21 cellular contexts compared by ENCODE assay signal in genomic region chr11:67062526-67063373, GRCh38. TPM values are rescaled to one million over a fixed set of nuclear protein-coding genes. Genes with fewer than 3 reads are reported as not detected.
DNase-seq lines count a peak whose midpoint lies in the region; ATAC-seq and TF ChIP-seq lines count a peak whose summit lies in the region.
"Had no signal": no experiment of that assay in that cellular context is flagged by ENCODE, and none has a peak within 500 bp of the region (broad histone marks: within the 10 kb centered on the region; RNA-seq: fewer than 3 reads in every experiment).

No MANE protein-coding gene starts in this region.

- no peaks in the 10 kb centered on the region for H3K79me1 ChIP-seq in trophoblast cell (ENCODE audit: low read length)

- peak overlapping the region; percentile 86 to 91 for H3K27ac ChIP-seq in esophagus (ENCODE audit: low read depth in 2 of 2, low read length in 1 of 2)
- no peak overlapping the region for H3K27ac ChIP-seq in trophoblast cell (ENCODE audit: low read depth, low read length)
- H3K27ac ChIP-seq: gastrocnemius medialis, psoas muscle had no signal

- H3K4me1 ChIP-seq in Caco-2 = peaks cover 8% of the 10 kb centered on the region
- peaks cover 5 to 12% of the 10 kb centered on the region in 2 donors for H3K4me1 ChIP-seq in esophagus (ENCODE audit: control insufficient read depth in 2 of 2, insufficient read depth in 2 of 2, low read length in 1 of 2)
- no peaks in the 10 kb centered on the region for H3K4me1 ChIP-seq in trophoblast cell (ENCODE audit: control insufficient read depth in 1 of 2, insufficient read depth in 2 of 2, low read length in 2 of 2)

- no peak overlapping the region for H3K4me2 ChIP-seq in trophoblast cell (ENCODE audit: low read length)

- DNase-seq in Caco-2 (no peak), M059J (ENCODE audit: low read depth) (peak; percentile 56), trophoblast cell (peak; percentile 93), NCI-H2107 treated with DMSO at 0.1 percent for 48 hours (lab: John Stamatoyannopoulos, UW; ENCODE audit: unreplicated experiment) (no peak), RKO (ENCODE audit: low spot score) (no peak), NCI-H2227 treated with DMSO at 0.1 percent for 48 hours (lab: John Stamatoyannopoulos, UW) (no peak)
- DNase-seq: activated CD4-positive, alpha-beta T cell treated with anti-CD3 and anti-CD28 coated beads, Interleukin-2, amount 50 U/mL, for 48 hours; activated T-cell treated with anti-CD3 and anti-CD28 coated beads, Interleukin-2, amount 50 U/mL, for 1 hour; COR-L47; gastrocnemius medialis; natural killer cell; NCI-H1048; NCI-H82; psoas muscle; stimulated activated naive CD4-positive, alpha-beta T cell; SW 1271 had no signal

- H3K14ac ChIP-seq in trophoblast cell (ENCODE audit: low read length) = no peak overlapping the region

- BruUV-seq in Caco-2 (replicated peaks; lab: Mats Ljungman, UMichigan) = no TSS peak

- no peak overlapping the region for H2AFZ ChIP-seq in trophoblast cell (ENCODE audit: insufficient read depth, low read length, poor library complexity)

- H3K36me3 ChIP-seq in Caco-2 (ENCODE audit: control insufficient read depth, insufficient read depth, low read length) (no peaks in the 10 kb centered on the region), esophagus (ENCODE audit: control insufficient read depth in 2 of 2, insufficient read depth in 2 of 2, low read length in 1 of 2) (peaks cover 0 to 13% of the 10 kb centered on the region in 2 donors), trophoblast cell (ENCODE audit: control insufficient read depth in 1 of 2, insufficient read depth in 2 of 2, low read length in 2 of 2) (peaks cover 6 to 10% of the 10 kb centered on the region in 2 experiments)
- H3K36me3 ChIP-seq: gastrocnemius medialis had no signal

- no peak for TF ChIP-seq CTCF in Caco-2 (IDR thresholded peaks at IDR 0.05; ENCODE audit: insufficient read depth in 1 of 2, low read depth in 1 of 2, low read length in 1 of 2, severe bottlenecking in 1 of 2, unreplicated experiment in 1 of 2)

- ATAC-seq in GM21423 (IDR thresholded peaks at IDR 0.05; ENCODE audit: unreplicated experiment) = no peak
- ATAC-seq: gastrocnemius medialis, GM12878, natural killer cell, psoas muscle had no signal

- H4K8ac ChIP-seq in trophoblast cell (ENCODE audit: low read depth, low read length) = no peak overlapping the region

- H3K18ac ChIP-seq in trophoblast cell (ENCODE audit: low read length) = no peak overlapping the region

- no peak overlapping the region for H2BK5ac ChIP-seq in trophoblast cell (ENCODE audit: low read depth, low read length, poor library complexity)

- no peaks in the 10 kb centered on the region for H3K27me3 Mint-ChIP-seq in Caco-2 (ENCODE audit: insufficient read depth, unreplicated experiment)
- H3K27me3 Mint-ChIP-seq: activated naive CD4-positive, alpha-beta T cell treated with anti-CD3 and anti-CD28 coated beads, Interleukin-2, amount 50 U/mL, for 24 hours had no signal

- no peak overlapping the region for H3K23ac ChIP-seq in trophoblast cell (ENCODE audit: low read length)

- H3K4me3 Mint-ChIP-seq in Caco-2 (ENCODE audit: unreplicated experiment) = no peak overlapping the region
- H3K4me3 Mint-ChIP-seq: activated naive CD4-positive, alpha-beta T cell treated with anti-CD3 and anti-CD28 coated beads, Interleukin-2, amount 50 U/mL, for 24 hours; natural killer cell had no signal

- intact Hi-C loops in Caco-2 (cut with micrococcal nuclease; ENCODE audit: unreplicated experiment) = no loop called here

- no peak overlapping the region for H2BK120ac ChIP-seq in trophoblast cell (ENCODE audit: insufficient read depth, low read length, poor library complexity)

- no peak overlapping the region for H4K91ac ChIP-seq in trophoblast cell (ENCODE audit: low read depth, low read length)

- H2BK12ac ChIP-seq in trophoblast cell (ENCODE audit: low read length) = no peak overlapping the region

- H3K9me3 ChIP-seq in Caco-2 (no peaks in the 10 kb centered on the region), esophagus (ENCODE audit: control insufficient read depth in 2 of 2, insufficient read depth in 1 of 2, low read depth in 1 of 2, low read length in 1 of 2) (no peaks in the 10 kb centered on the region), trophoblast cell (ENCODE audit: insufficient read depth, low read depth, low read length) (no peaks in the 10 kb centered on the region)
- H3K9me3 ChIP-seq: gastrocnemius medialis, psoas muscle had no signal

- no peak overlapping the region for H2AK5ac ChIP-seq in trophoblast cell (ENCODE audit: low read length)

- H3K4me1 Mint-ChIP-seq in Caco-2 (ENCODE audit: low read depth, unreplicated experiment) = peaks cover 7% of the 10 kb centered on the region
- H3K4me1 Mint-ChIP-seq: activated naive CD4-positive, alpha-beta T cell treated with anti-CD3 and anti-CD28 coated beads, Interleukin-2, amount 50 U/mL, for 24 hours; natural killer cell had no signal

- CTCF ChIA-PET in Caco-2 (lab: Charles Lee) = no interaction called here

- H4K12ac ChIP-seq in trophoblast cell (ENCODE audit: low read depth, low read length) = no peak overlapping the region

- no peaks in the 10 kb centered on the region for H3K27me3 ChIP-seq in Caco-2 (replicated peaks; ENCODE audit: control insufficient read depth, insufficient read depth, low read length)
- no peaks in the 10 kb centered on the region for H3K27me3 ChIP-seq in esophagus (ENCODE audit: control insufficient read depth in 1 of 2, insufficient read depth in 2 of 2, low read length in 2 of 2)
- no peaks in the 10 kb centered on the region for H3K27me3 ChIP-seq in trophoblast cell (ENCODE audit: insufficient read depth, low read length)
- H3K27me3 ChIP-seq: gastrocnemius medialis had no signal

- WGBS in esophagus, 2 donors = 70 to 74% methylated on average over 13 of the region's 13 CpGs
- WGBS in trophoblast cell (ENCODE audit: extremely low coverage, insufficient coverage, insufficient read length) = no CpG with 5 or more reads among the region's 13 CpGs

- H3K36me3 Mint-ChIP-seq in Caco-2 (ENCODE audit: insufficient read depth, unreplicated experiment) = no peaks in the 10 kb centered on the region
- H3K36me3 Mint-ChIP-seq: activated naive CD4-positive, alpha-beta T cell treated with anti-CD3 and anti-CD28 coated beads, Interleukin-2, amount 50 U/mL, for 24 hours; natural killer cell had no signal

- H3K4ac ChIP-seq in trophoblast cell (ENCODE audit: low read depth, low read length) = no peak overlapping the region

- H3K4me3 ChIP-seq in Caco-2 (ENCODE audit: low read depth, low read length) (no peak overlapping the region), esophagus (ENCODE audit: low read depth in 1 of 2, low read length in 2 of 2) (no peak overlapping the region), trophoblast cell (ENCODE audit: low read depth, low read length) (no peak overlapping the region)
- H3K4me3 ChIP-seq: gastrocnemius medialis, GM12878, lung, psoas muscle had no signal

- H3K79me2 ChIP-seq in trophoblast cell (ENCODE audit: control insufficient read depth, insufficient read depth, low read length, poor library complexity) = no peaks in the 10 kb centered on the region

- H3K27ac Mint-ChIP-seq in Caco-2 (ENCODE audit: unreplicated experiment) = peak overlapping the region; percentile 4
- H3K27ac Mint-ChIP-seq: activated naive CD4-positive, alpha-beta T cell treated with anti-CD3 and anti-CD28 coated beads, Interleukin-2, amount 50 U/mL, for 24 hours; natural killer cell had no signal

- POLR2A ChIA-PET in Caco-2 (lab: Charles Lee) = no interaction called here

- no peak overlapping the region for H3K9ac ChIP-seq in trophoblast cell (ENCODE audit: low read length)

- no peaks in the 10 kb centered on the region for H3K9me3 Mint-ChIP-seq in Caco-2 (ENCODE audit: unreplicated experiment)
- H3K9me3 Mint-ChIP-seq: activated naive CD4-positive, alpha-beta T cell treated with anti-CD3 and anti-CD28 coated beads, Interleukin-2, amount 50 U/mL, for 24 hours; natural killer cell had no signal

RNA-seq across cellular contexts. Expression of gene RHOD, which starts 6.1 kb away (rescaled TPM):
- 14.2 and 17.1 TPM in 2 replicates for total RNA-seq in Caco-2 (2022)
- total RNA-seq in M059J (2014; rRNA removed; shearing (Covaris generic)) = 2.6 and 2.7 TPM in 2 replicates
- 100 to 1,000 TPM; 194 to 213 TPM for polyA plus RNA-seq in esophagus
- 18.3 and 19.6 TPM in 2 replicates for polyA plus RNA-seq in trophoblast cell (2013)
- total RNA-seq: natural killer cell had no signal

RNA-seq across cellular contexts. Expression of gene SYT12, which starts 39.8 kb away (rescaled TPM):
- total RNA-seq in Caco-2 (2022) = 0.23 and 0.82 TPM in 2 replicates
- 0.81 and 2.3 TPM in 2 replicates for total RNA-seq in M059J (2014; rRNA removed; shearing (Covaris generic))
- polyA plus RNA-seq in esophagus = under 1 TPM; 0.53 TPM
- polyA plus RNA-seq in trophoblast cell (2013) = 0.03 and 0.10 TPM in 2 replicates
- total RNA-seq: natural killer cell had no signal

RNA-seq across cellular contexts. Expression of gene KDM2A, which starts 56.3 kb away (rescaled TPM):
- 122 and 134 TPM in 2 replicates for total RNA-seq in Caco-2 (2022)
- total RNA-seq in M059J (2014; rRNA removed; shearing (Covaris generic)) = 19.0 and 36.1 TPM in 2 replicates
- 10 to 100 TPM; 36.8 to 54.9 TPM for polyA plus RNA-seq in esophagus
- polyA plus RNA-seq in trophoblast cell (2013) = 58.5 and 62.5 TPM in 2 replicates

Comparison
In these comparisons a context has a peak if more than half of its experiments do, and no peak if none do; other contexts are left out.
1. DNase-seq: peak in M059J (single experiment) and trophoblast cell (2 of 2); none in Caco-2 (0 of 2), NCI-H2107 treated with DMSO at 0.1 percent for 48 hours (single experiment), RKO (single experiment) and NCI-H2227 treated with DMSO at 0.1 percent for 48 hours (single experiment).